In the genomic region with DNA sequence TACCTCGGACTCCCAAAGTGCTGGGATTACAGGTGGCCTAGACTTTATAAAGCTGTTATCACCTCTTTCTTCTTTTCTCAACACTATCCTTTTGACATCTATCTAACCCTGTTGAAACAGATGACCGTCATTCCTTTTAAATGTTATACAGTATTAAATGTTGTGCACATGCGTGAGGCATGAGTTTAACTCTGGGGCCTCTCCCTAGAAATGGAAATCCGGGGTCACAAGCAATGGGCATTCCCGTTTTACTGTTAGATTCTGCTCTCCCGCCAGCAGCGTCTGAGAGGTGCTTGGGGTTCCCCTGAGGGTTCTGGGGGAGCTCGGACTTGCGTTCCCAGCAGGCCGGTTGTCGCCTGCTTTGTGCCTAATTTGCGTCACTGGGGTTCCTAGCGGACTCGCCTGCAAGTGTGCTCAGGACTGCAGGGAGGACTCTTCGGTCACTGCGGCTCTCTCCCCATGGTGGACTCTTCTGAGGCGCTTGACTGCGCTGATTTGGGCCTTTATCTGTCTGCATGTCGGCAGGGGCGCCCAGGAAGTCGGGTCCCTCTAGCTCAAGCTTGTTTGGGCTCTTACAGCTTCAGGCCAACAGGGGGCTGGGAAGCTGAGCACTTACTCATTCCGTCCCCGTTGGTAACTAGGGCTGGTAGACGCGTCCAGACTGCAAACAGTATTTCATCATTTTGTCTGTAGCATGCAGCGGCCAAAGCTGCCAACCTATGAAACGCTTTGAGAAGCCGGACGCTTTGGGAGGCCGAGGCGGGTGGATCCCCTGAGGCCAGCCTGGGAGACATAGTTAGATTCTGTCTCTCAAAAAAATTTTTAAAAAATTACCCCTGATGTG, we compare ENCODE assay signal across 1 cellular context.
A peak's percentile ranks its signal among the peaks of the same experiment; 100 is the strongest.
TF ChIP-seq lines count a peak whose summit lies in the region.

No MANE protein-coding gene starts in this region.

TF ChIP-seq in K562, 482 proteins besides CTCF, POLR2A, EP300 and RAD21 (continued from another document):
- TF ChIP-seq, protein P1, sequence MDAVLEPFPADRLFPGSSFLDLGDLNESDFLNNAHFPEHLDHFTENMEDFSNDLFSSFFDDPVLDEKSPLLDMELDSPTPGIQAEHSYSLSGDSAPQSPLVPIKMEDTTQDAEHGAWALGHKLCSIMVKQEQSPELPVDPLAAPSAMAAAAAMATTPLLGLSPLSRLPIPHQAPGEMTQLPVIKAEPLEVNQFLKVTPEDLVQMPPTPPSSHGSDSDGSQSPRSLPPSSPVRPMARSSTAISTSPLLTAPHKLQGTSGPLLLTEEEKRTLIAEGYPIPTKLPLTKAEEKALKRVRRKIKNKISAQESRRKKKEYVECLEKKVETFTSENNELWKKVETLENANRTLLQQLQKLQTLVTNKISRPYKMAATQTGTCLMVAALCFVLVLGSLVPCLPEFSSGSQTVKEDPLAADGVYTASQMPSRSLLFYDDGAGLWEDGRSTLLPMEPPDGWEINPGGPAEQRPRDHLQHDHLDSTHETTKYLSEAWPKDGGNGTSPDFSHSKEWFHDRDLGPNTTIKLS (IDR thresholded peaks at IDR 0.05; ENCODE audit: borderline replicate concordance, low read depth): 0 out of 2 replicates have a peak, but pooled peaks have one; percentile 11
- 0 out of 2 replicates have a peak, but pooled peaks have one; percentile 24 for TF ChIP-seq LEF1 (IDR thresholded peaks at IDR 0.05)
- TF ChIP-seq ZBTB17 (CRISPR knock-in tag; IDR thresholded peaks at IDR 0.05): no peak
- peak; percentile 95 for TF ChIP-seq EP400 (IDR thresholded peaks at IDR 0.05)
- TF ChIP-seq RFX5 (IDR thresholded peaks at IDR 0.05; ENCODE audit: low read depth, low read length): no peak
- TF ChIP-seq CBX5 (IDR thresholded peaks at IDR 0.05; ENCODE audit: borderline replicate concordance, low read depth): peak; percentile 50; the same call in 1 of the 2 replicates
- TF ChIP-seq, protein P2, sequence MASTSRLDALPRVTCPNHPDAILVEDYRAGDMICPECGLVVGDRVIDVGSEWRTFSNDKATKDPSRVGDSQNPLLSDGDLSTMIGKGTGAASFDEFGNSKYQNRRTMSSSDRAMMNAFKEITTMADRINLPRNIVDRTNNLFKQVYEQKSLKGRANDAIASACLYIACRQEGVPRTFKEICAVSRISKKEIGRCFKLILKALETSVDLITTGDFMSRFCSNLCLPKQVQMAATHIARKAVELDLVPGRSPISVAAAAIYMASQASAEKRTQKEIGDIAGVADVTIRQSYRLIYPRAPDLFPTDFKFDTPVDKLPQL (IDR thresholded peaks at IDR 0.05; ENCODE audit: extremely low read depth, insufficient read length): peak; percentile 25
- peak; percentile 29; the same call in 1 of the 2 replicates for TF ChIP-seq PHF8 (IDR thresholded peaks at IDR 0.05; ENCODE audit: borderline replicate concordance, low read length)
- peak; percentile 56 for TF ChIP-seq CXXC5 (CRISPR knock-in tag; IDR thresholded peaks at IDR 0.05)
- no peak for TF ChIP-seq ELF4 (CRISPR knock-in tag; IDR thresholded peaks at IDR 0.05)
- no peak for TF ChIP-seq ZBTB8A (IDR thresholded peaks at IDR 0.05; ENCODE audit: partially characterized antibody)
- TF ChIP-seq POLR3G (IDR thresholded peaks at IDR 0.05; ENCODE audit: extremely low read depth, insufficient read length, insufficient replicate concordance): no peak
- peak; percentile 52 for TF ChIP-seq POLR2AphosphoS5 (IDR thresholded peaks at IDR 0.05; ENCODE audit: control insufficient read depth, insufficient read depth, low read depth, low read length)
- TF ChIP-seq, protein P3, sequence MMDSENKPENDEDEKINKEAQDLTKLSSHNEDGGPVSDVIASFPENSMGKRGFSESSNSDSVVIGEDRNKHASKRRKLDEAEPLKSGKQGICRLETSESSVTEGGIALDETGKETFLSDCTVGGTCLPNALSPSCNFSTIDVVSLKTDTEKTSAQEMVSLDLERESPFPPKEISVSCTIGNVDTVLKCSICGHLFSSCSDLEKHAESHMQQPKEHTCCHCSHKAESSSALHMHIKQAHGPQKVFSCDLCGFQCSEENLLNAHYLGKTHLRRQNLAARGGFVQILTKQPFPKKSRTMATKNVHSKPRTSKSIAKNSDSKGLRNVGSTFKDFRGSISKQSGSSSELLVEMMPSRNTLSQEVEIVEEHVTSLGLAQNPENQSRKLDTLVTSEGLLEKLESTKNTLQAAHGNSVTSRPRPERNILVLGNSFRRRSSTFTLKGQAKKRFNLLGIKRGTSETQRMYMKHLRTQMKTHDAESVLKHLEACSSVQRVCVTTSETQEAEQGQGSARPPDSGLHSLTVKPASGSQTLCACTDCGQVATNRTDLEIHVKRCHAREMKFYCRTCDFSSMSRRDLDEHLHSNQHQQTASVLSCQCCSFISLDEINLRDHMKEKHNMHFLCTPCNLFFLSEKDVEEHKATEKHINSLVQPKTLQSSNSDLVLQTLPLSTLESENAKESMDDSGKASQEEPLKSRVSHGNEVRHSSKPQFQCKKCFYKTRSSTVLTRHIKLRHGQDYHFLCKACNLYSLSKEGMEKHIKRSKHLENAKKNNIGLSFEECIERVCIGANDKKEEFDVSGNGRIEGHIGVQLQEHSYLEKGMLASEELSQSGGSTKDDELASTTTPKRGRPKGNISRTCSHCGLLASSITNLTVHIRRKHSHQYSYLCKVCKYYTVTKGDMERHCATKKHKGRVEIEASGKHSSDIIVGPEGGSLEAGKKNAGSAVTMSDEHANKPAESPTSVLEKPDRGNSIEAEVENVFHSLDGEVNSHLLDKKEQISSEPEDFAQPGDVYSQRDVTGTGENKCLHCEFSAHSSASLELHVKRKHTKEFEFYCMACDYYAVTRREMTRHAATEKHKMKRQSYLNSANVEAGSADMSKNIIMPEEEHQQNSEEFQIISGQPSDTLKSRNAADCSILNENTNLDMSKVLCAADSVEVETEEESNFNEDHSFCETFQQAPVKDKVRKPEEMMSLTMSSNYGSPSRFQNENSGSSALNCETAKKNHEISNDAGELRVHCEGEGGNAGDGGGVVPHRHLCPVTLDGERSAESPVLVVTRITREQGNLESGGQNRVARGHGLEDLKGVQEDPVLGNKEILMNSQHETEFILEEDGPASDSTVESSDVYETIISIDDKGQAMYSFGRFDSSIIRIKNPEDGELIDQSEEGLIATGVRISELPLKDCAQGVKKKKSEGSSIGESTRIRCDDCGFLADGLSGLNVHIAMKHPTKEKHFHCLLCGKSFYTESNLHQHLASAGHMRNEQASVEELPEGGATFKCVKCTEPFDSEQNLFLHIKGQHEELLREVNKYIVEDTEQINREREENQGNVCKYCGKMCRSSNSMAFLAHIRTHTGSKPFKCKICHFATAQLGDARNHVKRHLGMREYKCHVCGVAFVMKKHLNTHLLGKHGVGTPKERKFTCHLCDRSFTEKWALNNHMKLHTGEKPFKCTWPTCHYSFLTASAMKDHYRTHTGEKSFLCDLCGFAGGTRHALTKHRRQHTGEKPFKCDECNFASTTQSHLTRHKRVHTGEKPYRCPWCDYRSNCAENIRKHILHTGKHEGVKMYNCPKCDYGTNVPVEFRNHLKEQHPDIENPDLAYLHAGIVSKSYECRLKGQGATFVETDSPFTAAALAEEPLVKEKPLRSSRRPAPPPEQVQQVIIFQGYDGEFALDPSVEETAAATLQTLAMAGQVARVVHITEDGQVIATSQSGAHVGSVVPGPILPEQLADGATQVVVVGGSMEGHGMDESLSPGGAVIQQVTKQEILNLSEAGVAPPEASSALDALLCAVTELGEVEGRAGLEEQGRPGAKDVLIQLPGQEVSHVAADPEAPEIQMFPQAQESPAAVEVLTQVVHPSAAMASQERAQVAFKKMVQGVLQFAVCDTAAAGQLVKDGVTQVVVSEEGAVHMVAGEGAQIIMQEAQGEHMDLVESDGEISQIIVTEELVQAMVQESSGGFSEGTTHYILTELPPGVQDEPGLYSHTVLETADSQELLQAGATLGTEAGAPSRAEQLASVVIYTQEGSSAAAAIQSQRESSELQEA (IDR thresholded peaks at IDR 0.05; ENCODE audit: low read depth): no peak
- TF ChIP-seq ZKSCAN8 (CRISPR knock-in tag; IDR thresholded peaks at IDR 0.05): peak; percentile 65
- no peak for TF ChIP-seq EWSR1 (IDR thresholded peaks at IDR 0.05; ENCODE audit: borderline replicate concordance, low read depth, partially characterized antibody)
- TF ChIP-seq ZNF263 (CRISPR knock-in tag; IDR thresholded peaks at IDR 0.05; ENCODE audit: borderline replicate concordance): peak; percentile 64; the same call in 1 of the 2 replicates
- peak in 1 of 2 experiments; percentile 49; a peak in 1 of 4 replicates for TF ChIP-seq HDAC1 (IDR thresholded peaks at IDR 0.05)
- no peak for TF ChIP-seq COPS2 (conservative IDR thresholded peaks at IDR 0.05)
- TF ChIP-seq MYC (IDR thresholded peaks at IDR 0.05; ENCODE audit: low read depth, low read length): peak; percentile 92
- no peak for TF ChIP-seq MYC (CRISPR knock-in tag; IDR thresholded peaks at IDR 0.05; ENCODE audit: borderline replicate concordance, low read depth)
- TF ChIP-seq, protein P4, sequence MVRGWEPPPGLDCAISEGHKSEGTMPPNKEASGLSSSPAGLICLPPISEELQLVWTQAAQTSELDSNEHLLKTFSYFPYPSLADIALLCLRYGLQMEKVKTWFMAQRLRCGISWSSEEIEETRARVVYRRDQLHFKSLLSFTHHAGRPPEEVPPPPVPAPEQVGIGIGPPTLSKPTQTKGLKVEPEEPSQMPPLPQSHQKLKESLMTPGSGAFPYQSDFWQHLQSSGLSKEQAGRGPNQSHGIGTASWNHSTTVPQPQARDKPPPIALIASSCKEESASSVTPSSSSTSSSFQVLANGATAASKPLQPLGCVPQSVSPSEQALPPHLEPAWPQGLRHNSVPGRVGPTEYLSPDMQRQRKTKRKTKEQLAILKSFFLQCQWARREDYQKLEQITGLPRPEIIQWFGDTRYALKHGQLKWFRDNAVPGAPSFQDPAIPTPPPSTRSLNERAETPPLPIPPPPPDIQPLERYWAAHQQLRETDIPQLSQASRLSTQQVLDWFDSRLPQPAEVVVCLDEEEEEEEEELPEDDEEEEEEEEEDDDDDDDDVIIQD (CRISPR knock-in tag; IDR thresholded peaks at IDR 0.05): no peak
- 0 out of 2 replicates have a peak, but pooled peaks have one; percentile 9 for TF ChIP-seq KLF16 (IDR thresholded peaks at IDR 0.05)
- TF ChIP-seq FOXM1 (IDR thresholded peaks at IDR 0.05; ENCODE audit: low read depth): 0 out of 2 replicates have a peak, but pooled peaks have one; percentile 19
- TF ChIP-seq FOXM1 (CRISPR knock-in tag; IDR thresholded peaks at IDR 0.05; ENCODE audit: low read depth): 0 out of 2 replicates have a peak, but pooled peaks have one; percentile 7
- peak in 1 of 2 experiments; percentile 54; a peak in 1 of 4 replicates for TF ChIP-seq NONO (IDR thresholded peaks at IDR 0.05; ENCODE audit: low read depth in 2 of 2, low read length in 1 of 2)
- peak; percentile 63; the same call in 1 of the 2 replicates for TF ChIP-seq SUPT5H (IDR thresholded peaks at IDR 0.05)
TF ChIP-seq in K562: peak in this region for 119.
